In genomic region chr17:216625-217024, GRCh38 we compare ENCODE assay signal across 1 cellular context.
TF ChIP-seq lines count a peak whose summit lies in the region.

No MANE protein-coding gene starts in this region.

TF ChIP-seq in H1, 55 proteins besides CTCF, POLR2A, EP300 and RAD21:
- TF ChIP-seq CHD7 (IDR thresholded peaks at IDR 0.05; ENCODE audit: insufficient replicate concordance, low read length) (no peak), TAF1 (IDR thresholded peaks at IDR 0.05; ENCODE audit: low read depth, low read length) (no peak), HDAC2 (IDR thresholded peaks at IDR 0.05; ENCODE audit: borderline replicate concordance in 1 of 2, low read depth in 2 of 2, low read length in 2 of 2) (no peak)
